In the genomic region with DNA sequence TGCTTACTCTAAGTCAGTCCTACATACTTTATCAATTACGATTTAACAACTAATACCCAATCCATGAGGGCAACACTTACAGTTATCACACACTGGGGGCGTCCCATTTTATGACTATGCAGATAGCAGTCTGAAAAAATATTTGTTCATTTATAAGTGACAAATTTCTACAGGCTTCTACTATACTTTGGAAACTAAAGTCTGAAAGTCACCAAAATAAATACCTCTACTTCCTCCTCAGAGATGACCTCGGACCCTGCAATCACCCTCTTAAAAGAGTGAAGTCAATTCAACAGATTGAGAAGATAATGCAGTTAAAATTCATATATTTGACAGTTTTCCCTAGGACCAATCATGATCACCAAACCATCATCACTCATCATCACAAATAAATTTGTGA, we compare ENCODE assay signal across 26 cellular contexts.
DNase-seq lines count a peak whose midpoint lies in the region; ATAC-seq, FAIRE-seq and TF ChIP-seq lines count a peak whose summit lies in the region.
"Had no signal": no experiment of that assay in that cellular context is flagged by ENCODE, and none has a peak within 500 bp of the region (broad histone marks: within the 10 kb centered on the region; RNA-seq: fewer than 3 reads in every experiment).

No MANE protein-coding gene starts in this region.

- no peaks in the 10 kb centered on the region for H3K9me3 Mint-ChIP-seq in activated CD4-positive, alpha-beta T cell treated with anti-CD3 and anti-CD28 coated beads for 36 hours (ENCODE audit: low read depth)
- no peaks in the 10 kb centered on the region for H3K9me3 Mint-ChIP-seq in activated CD4-positive, alpha-beta T cell treated with anti-CD3 and anti-CD28 coated beads, Interleukin-2, amount 10 ng/mL, durations not matched to agents 7 days and 5 days
- H3K9me3 Mint-ChIP-seq in nephron progenitor cell = peaks cover 5% of the 10 kb centered on the region
- H3K9me3 Mint-ChIP-seq: CD14-positive monocyte had no signal

- no peak for DNase-seq in activated CD4-positive, alpha-beta T cell treated with anti-CD3 and anti-CD28 coated beads for 36 hours
- no peak for DNase-seq in activated CD4-positive, alpha-beta T cell treated with anti-CD3 and anti-CD28 coated beads, Interleukin-2, amount 10 ng/mL, durations not matched to agents 7 days and 5 days
- DNase-seq in GM12891 (ENCODE audit: insufficient read length, low spot score) = no peak
- DNase-seq in nephron progenitor cell = no peak
- no peak for DNase-seq in occipital lobe (lab: John Stamatoyannopoulos, UW)
- DNase-seq in CD1c-positive myeloid dendritic cell (ENCODE audit: extremely low spot score) = no peak
- DNase-seq: 8988T, EL, GF-D8, GOT3, MM.1S, NCI-H1105, NCI-H146, NCI-H2029, NCI-H226, NCI-H510A treated with DMSO at 0.1 percent for 48 hours, NCI-H748 treated with DMSO at 0.1 percent for 48 hours, PC-9, RPMI8226, SHP77, SW 1271 had no signal

- H3K36me3 Mint-ChIP-seq in activated CD4-positive, alpha-beta T cell treated with anti-CD3 and anti-CD28 coated beads for 36 hours (ENCODE audit: low read depth) = peaks cover 5% of the 10 kb centered on the region
- peaks cover 14% of the 10 kb centered on the region for H3K36me3 Mint-ChIP-seq in activated CD4-positive, alpha-beta T cell treated with anti-CD3 and anti-CD28 coated beads, Interleukin-2, amount 10 ng/mL, durations not matched to agents 7 days and 5 days (ENCODE audit: low read depth)
- peaks cover 28% of the 10 kb centered on the region for H3K36me3 Mint-ChIP-seq in nephron progenitor cell (ENCODE audit: low read depth)

- no peak for ATAC-seq in activated CD4-positive, alpha-beta T cell treated with anti-CD3 and anti-CD28 coated beads for 36 hours
- peak; percentile 32 for ATAC-seq in HG03175 (IDR thresholded peaks at IDR 0.05; ENCODE audit: unreplicated experiment)
- no peak for ATAC-seq in GM18868 (IDR thresholded peaks at IDR 0.05; ENCODE audit: unreplicated experiment)
- ATAC-seq: HepG2, K562 had no signal

- H3K27me3 Mint-ChIP-seq in activated CD4-positive, alpha-beta T cell treated with anti-CD3 and anti-CD28 coated beads for 36 hours = no peaks in the 10 kb centered on the region
- H3K27me3 Mint-ChIP-seq in activated CD4-positive, alpha-beta T cell treated with anti-CD3 and anti-CD28 coated beads, Interleukin-2, amount 10 ng/mL, durations not matched to agents 7 days and 5 days = no peaks in the 10 kb centered on the region
- H3K27me3 Mint-ChIP-seq in nephron progenitor cell (ENCODE audit: low read depth, poor library complexity) = no peaks in the 10 kb centered on the region

- intact Hi-C loops in activated CD4-positive, alpha-beta T cell treated with anti-CD3 and anti-CD28 coated beads for 36 hours (cut with DNase I, micrococcal nuclease) = no loop called here

- CTCF ChIA-PET in activated CD4-positive, alpha-beta T cell treated with anti-CD3 and anti-CD28 coated beads for 36 hours (lab: Charles Lee) = no interaction called here
- CTCF ChIA-PET in activated CD4-positive, alpha-beta T cell treated with anti-CD3 and anti-CD28 coated beads, Interleukin-2, amount 10 ng/mL, durations not matched to agents 7 days and 5 days (lab: Charles Lee) = no interaction called here

- TF ChIP-seq CTCF in nephron progenitor cell (IDR thresholded peaks at IDR 0.05) = no peak

- peak; percentile 60 for FAIRE-seq in GM12891 (lab: Jason Lieb, UNC)
- FAIRE-seq: HepG2, K562 had no signal

- no peak overlapping the region for H3K4me3 Mint-ChIP-seq in activated CD4-positive, alpha-beta T cell treated with anti-CD3 and anti-CD28 coated beads for 36 hours
- no peak overlapping the region for H3K4me3 Mint-ChIP-seq in activated CD4-positive, alpha-beta T cell treated with anti-CD3 and anti-CD28 coated beads, Interleukin-2, amount 10 ng/mL, durations not matched to agents 7 days and 5 days
- no peak overlapping the region for H3K4me3 Mint-ChIP-seq in nephron progenitor cell
- H3K4me3 Mint-ChIP-seq: CD14-positive monocyte had no signal

- peak overlapping the region; percentile 23 for H3K27ac Mint-ChIP-seq in activated CD4-positive, alpha-beta T cell treated with anti-CD3 and anti-CD28 coated beads for 36 hours
- no peak overlapping the region for H3K27ac Mint-ChIP-seq in activated CD4-positive, alpha-beta T cell treated with anti-CD3 and anti-CD28 coated beads, Interleukin-2, amount 10 ng/mL, durations not matched to agents 7 days and 5 days
- H3K27ac Mint-ChIP-seq in nephron progenitor cell = peak overlapping the region; percentile 56

- H3K4me1 Mint-ChIP-seq in activated CD4-positive, alpha-beta T cell treated with anti-CD3 and anti-CD28 coated beads for 36 hours = peaks cover 60% of the 10 kb centered on the region
- H3K4me1 Mint-ChIP-seq in activated CD4-positive, alpha-beta T cell treated with anti-CD3 and anti-CD28 coated beads, Interleukin-2, amount 10 ng/mL, durations not matched to agents 7 days and 5 days = peaks cover 22% of the 10 kb centered on the region
- H3K4me1 Mint-ChIP-seq in nephron progenitor cell = peaks cover 7% of the 10 kb centered on the region

- POLR2A ChIA-PET in activated CD4-positive, alpha-beta T cell treated with anti-CD3 and anti-CD28 coated beads for 36 hours (lab: Charles Lee) = no interaction called here
- POLR2A ChIA-PET in activated CD4-positive, alpha-beta T cell treated with anti-CD3 and anti-CD28 coated beads, Interleukin-2, amount 10 ng/mL, durations not matched to agents 7 days and 5 days (lab: Charles Lee) = no interaction called here

- no peak for TF ChIP-seq POLR2A in GM12891 (IDR thresholded peaks at IDR 0.05; ENCODE audit: low read depth, low read length)

TF ChIP-seq in GM12891, 5 proteins besides CTCF, POLR2A, EP300 and RAD21:
- TF ChIP-seq POU2F2 (IDR thresholded peaks at IDR 0.05; ENCODE audit: low read depth, low read length) = no peak
- TF ChIP-seq POLR2AphosphoS5 (IDR thresholded peaks at IDR 0.05; ENCODE audit: low read depth, low read length) = no peak
- TF ChIP-seq SPI1 (IDR thresholded peaks at IDR 0.05; ENCODE audit: low read depth, low read length) = no peak
- no peak for TF ChIP-seq TAF1 (IDR thresholded peaks at IDR 0.05; ENCODE audit: low read depth, low read length)
- TF ChIP-seq PAX5 (IDR thresholded peaks at IDR 0.05; ENCODE audit: insufficient read depth, low read length, severe bottlenecking) = no peak
